Comparison of ENCODE assay signal across 8 cellular contexts in the genomic region with DNA sequence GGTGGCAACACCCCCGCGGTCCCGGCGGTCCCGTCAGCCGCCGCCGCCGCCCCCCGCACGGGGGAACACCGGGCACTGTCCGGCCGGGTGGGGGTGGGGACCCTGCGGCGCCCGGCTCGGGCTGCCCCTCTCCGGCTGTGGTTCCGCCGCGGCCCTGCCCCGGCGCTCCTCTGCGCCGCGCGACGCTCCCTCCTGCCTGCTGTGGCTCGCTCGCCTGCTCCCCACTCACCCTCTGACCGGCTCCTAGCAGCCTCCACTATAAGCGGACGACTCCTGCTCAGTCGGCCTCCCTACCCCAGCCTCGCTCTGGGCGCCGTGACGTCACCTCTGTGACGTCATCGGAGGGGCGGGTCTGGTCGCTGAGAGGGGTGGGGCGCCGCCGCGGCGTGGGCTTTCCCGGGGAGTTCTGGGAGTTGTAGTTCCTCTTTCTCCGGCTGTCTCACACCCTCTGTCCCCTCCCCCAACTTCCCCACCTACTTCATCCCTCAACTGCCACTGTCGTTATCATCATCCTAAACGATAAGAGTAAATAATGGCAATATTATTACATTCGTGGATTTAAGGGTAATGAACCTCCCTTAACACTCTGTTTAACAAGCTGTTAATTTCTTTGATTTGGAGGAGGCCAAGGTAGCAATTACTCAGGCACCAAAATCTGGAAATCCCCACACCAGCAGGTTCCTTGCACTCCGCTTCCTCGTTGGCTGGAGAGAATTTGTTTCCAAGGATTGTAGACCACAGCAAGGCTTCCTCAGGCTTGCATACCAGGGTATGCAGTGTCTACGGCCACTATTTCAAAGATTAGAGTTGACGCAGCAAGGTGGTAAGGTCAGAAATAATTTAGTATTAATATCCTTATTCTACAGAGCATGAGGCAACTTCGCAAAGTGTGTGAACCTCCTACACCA. TPM values are rescaled to one million over a fixed set of nuclear protein-coding genes. Genes with fewer than 3 reads are reported as not detected.
DNase-seq lines count a peak whose midpoint lies in the region; ATAC-seq, FAIRE-seq and TF ChIP-seq lines count a peak whose summit lies in the region.

A gene (minus strand): TSS at position 308 of the 908 bp plus-strand sequence. CDS start 405 bp downstream, outside the sequence.

- H4K20me1 ChIP-seq in H1 (replicated peaks in 1 of 2; ENCODE audit: control insufficient read depth in 1 of 2, insufficient read depth in 2 of 2, low read length in 2 of 2): peaks cover 2 to 3% of the 10 kb centered on the region in 2 experiments

- TF ChIP-seq RAD21 in H1 (IDR thresholded peaks at IDR 0.05 in 1 of 2, conservative IDR thresholded peaks at IDR 0.05 in 1 of 2; ENCODE audit: low read depth in 2 of 2, low read length in 2 of 2): no peak

- H3K4me3 ChIP-seq in CD4-positive, alpha-beta memory T cell (ENCODE audit: low read length in 2 of 2): peak within 1 kb of the TSS; percentile 53 to 85
- H3K4me3 ChIP-seq in H1 (ENCODE audit: extremely low read depth in 1 of 4, insufficient read depth in 2 of 4, low read depth in 3 of 4, low read length in 4 of 4) (peak within 1 kb of the TSS; percentile 70 to 94 (median 83)), mesendoderm (ENCODE audit: low read length) (peak within 1 kb of the TSS; percentile 94)

- H3K4me1 ChIP-seq in CD4-positive, alpha-beta memory T cell (ENCODE audit: insufficient read depth, low read length): peaks cover 42% of the 10 kb centered on the region
- peaks cover 0 to 4% (median 4%) of the 10 kb centered on the region in 4 experiments; a peak in 4 of 7 replicates for H3K4me1 ChIP-seq in H1 (replicated peaks in 1 of 4; ENCODE audit: control insufficient read depth in 3 of 4, insufficient read depth in 4 of 4, low read length in 3 of 4)
- peaks cover 4% of the 10 kb centered on the region for H3K4me1 ChIP-seq in mesendoderm (ENCODE audit: control insufficient read depth, low read depth, low read length)

- peaks cover 16% of the 10 kb centered on the region for H3K23me2 ChIP-seq in H1 (ENCODE audit: low read depth, low read length)

- H2BK5ac ChIP-seq in H1 (ENCODE audit: low read depth, low read length) (peak within 1 kb of the TSS; percentile 38; the same call in 1 of the 2 replicates), mesendoderm (ENCODE audit: low read length) (no peak within 1 kb of the TSS)

- H3K4me2 ChIP-seq in H1 (ENCODE audit: insufficient read depth in 1 of 2, low read depth in 2 of 2, low read length in 2 of 2) (peak within 1 kb of the TSS; percentile 93 to 96), mesendoderm (ENCODE audit: low read length) (peak within 1 kb of the TSS; percentile 84)

- H4K91ac ChIP-seq in H1 (replicated peaks; ENCODE audit: insufficient read length, low read length): no peak within 1 kb of the TSS

- H3K23ac ChIP-seq in H1 (ENCODE audit: insufficient read length) (no peak within 1 kb of the TSS), mesendoderm (ENCODE audit: low read length) (peak within 1 kb of the TSS; percentile 1)

- 16% methylated on average over 33 of the region's 58 CpGs; no CpG with 5 or more reads in 1 of the 2 experiments for WGBS in H1 (ENCODE audit: extremely low coverage in 1 of 2, insufficient coverage in 1 of 2, insufficient read length in 1 of 2, insufficient replicate concordance in 2 of 2, low coverage in 1 of 2, low lambda C conversion rate in 2 of 2, missing lambda C conversion rate in 1 of 2), 2 experiments
- WGBS in mesendoderm (ENCODE audit: extremely low coverage, insufficient coverage, low lambda C conversion rate): no CpG with 5 or more reads among the region's 58 CpGs

- H3K9me3 Mint-ChIP-seq in CD4-positive, alpha-beta memory T cell: peaks cover 0 to 6% (median 0%) of the 10 kb centered on the region in 8 donors

- intact Hi-C loops in CD4-positive, alpha-beta memory T cell (cut with micrococcal nuclease): loop anchor here (2.0 kb wide), 2 partner anchors 118 to 128 kb away; a partner anchor contains a TSS

- H3K36me3 Mint-ChIP-seq in CD4-positive, alpha-beta memory T cell: peaks cover 0 to 10% of the 10 kb centered on the region in 2 donors

- H3K18ac ChIP-seq in H1 (ENCODE audit: extremely low read depth, low read length): peak within 1 kb of the TSS; percentile 39; the same call in 1 of the 2 replicates
- H3K18ac ChIP-seq in mesendoderm (ENCODE audit: low read length): peak within 1 kb of the TSS; percentile 91

- H3K56ac ChIP-seq in H1 (replicated peaks; ENCODE audit: insufficient read length, low read depth, low read length) (no peak within 1 kb of the TSS), mesendoderm (ENCODE audit: low read length) (peak within 1 kb of the TSS; percentile 91)

- H3K4ac ChIP-seq in H1 (replicated peaks; ENCODE audit: insufficient read length, low read depth, low read length): no peak within 1 kb of the TSS
- no peak within 1 kb of the TSS for H3K4ac ChIP-seq in mesendoderm (ENCODE audit: low read depth, low read length)

- H3K9me3 ChIP-seq in CD4-positive, alpha-beta memory T cell (ENCODE audit: control insufficient read depth in 1 of 2, low read length in 2 of 2): no peaks in the 10 kb centered on the region
- no peaks in the 10 kb centered on the region for H3K9me3 ChIP-seq in H1 (ENCODE audit: insufficient read depth in 2 of 2, low read depth in 1 of 2, low read length in 1 of 2)

- no peak for FAIRE-seq in H1 (lab: Jason Lieb, UNC)

- POLR2A ChIA-PET in CD4-positive, alpha-beta memory T cell (lab: Charles Lee; ENCODE audit: partially characterized antibody): interaction anchor here (1.0 to 1.6 kb wide), 3 partner anchors 46 to 110 kb away, joined by 4 to 7 read pairs (median 4); no protein-coding TSS in a partner anchor
- POLR2A ChIA-PET in H1 (lab: Charles Lee; ENCODE audit: partially characterized antibody): interaction anchor here (0.9 to 1.5 kb wide), 2 partner anchors 10 to 106 kb away, joined by 3 to 5 read pairs; no protein-coding TSS in a partner anchor

- no peaks in the 10 kb centered on the region for H3K27me3 ChIP-seq in CD4-positive, alpha-beta memory T cell (ENCODE audit: insufficient read depth, low read length)
- H3K27me3 ChIP-seq in H1 (replicated peaks in 1 of 4; ENCODE audit: control insufficient read depth in 3 of 4, extremely low read depth in 1 of 4, insufficient read depth in 3 of 4, low read length in 3 of 4): no peaks in the 10 kb centered on the region
- no peaks in the 10 kb centered on the region for H3K27me3 ChIP-seq in mesendoderm (ENCODE audit: insufficient read depth, low read length, poor library complexity)

- H4K8ac ChIP-seq in H1 (ENCODE audit: extremely low read depth, insufficient read depth, low read length): peak within 1 kb of the TSS; percentile 64
- no peak within 1 kb of the TSS for H4K8ac ChIP-seq in mesendoderm (ENCODE audit: low read depth, low read length)

- peak within 1 kb of the TSS; percentile 34 for H4K5ac ChIP-seq in H1 (ENCODE audit: insufficient read length, low read depth, low read length)
- H4K5ac ChIP-seq in mesendoderm (ENCODE audit: low read length): no peak within 1 kb of the TSS

- peak; percentile 83 to 89 (median 86) for DNase-seq in CD4-positive, alpha-beta memory T cell
- peak; percentile 87 for DNase-seq in HT1080 (ENCODE audit: low read depth)
- DNase-seq in NOMO-1 treated with DMSO at 0.1 percent for 48 hours (lab: John Stamatoyannopoulos, UW; ENCODE audit: unreplicated experiment): peak; percentile 39
- DNase-seq in activated CD8-positive, alpha-beta memory T cell treated with anti-CD3 and anti-CD28 coated beads for 48 hours (ENCODE audit: low read depth in 2 of 3, low spot score in 2 of 3): peak; percentile 81 to 96 (median 91)
- peak; percentile 77 to 95 for DNase-seq in H1 (ENCODE audit: low read depth in 1 of 2, low spot score in 2 of 2)
- peak; percentile 95 for DNase-seq in mesendoderm
- peak; percentile 88 for DNase-seq in stimulated activated CD8-positive, alpha-beta memory T cell treated with anti-CD3 and anti-CD28 coated beads, Interleukin-12 subunit alpha, Interleukin-12 subunit beta, amount 100 ng/mL, for 4 hours (ENCODE audit: low read depth)

- H2AFZ ChIP-seq in H1 (ENCODE audit: low read length): peak within 1 kb of the TSS; percentile 78; the same call in 1 of the 2 replicates

- peak within 1 kb of the TSS in 6 of 7 donors; percentile 94 to 100 (median 100) for H3K27ac Mint-ChIP-seq in CD4-positive, alpha-beta memory T cell

- peak in 1 of 2 experiments; percentile 65; a peak in 2 of 3 replicates for TF ChIP-seq POLR2A in H1 (IDR thresholded peaks at IDR 0.05; ENCODE audit: control extremely low read depth in 1 of 2, low read depth in 2 of 2, low read length in 2 of 2)

- no peak within 1 kb of the TSS for H2BK15ac ChIP-seq in H1 (ENCODE audit: low read length)
- H2BK15ac ChIP-seq in mesendoderm (replicated peaks; ENCODE audit: low read depth): no peak within 1 kb of the TSS

- no peaks in the 10 kb centered on the region for H3K36me3 ChIP-seq in CD4-positive, alpha-beta memory T cell (ENCODE audit: insufficient read depth, low read length)
- H3K36me3 ChIP-seq in H1 (ENCODE audit: control insufficient read depth in 2 of 4, insufficient read depth in 4 of 4, low read length in 3 of 4) (no peaks in the 10 kb centered on the region), mesendoderm (ENCODE audit: control insufficient read depth, insufficient read depth, low read length) (no peaks in the 10 kb centered on the region)

- peak within 1 kb of the TSS; percentile 95 to 100 (median 99) for H3K4me3 Mint-ChIP-seq in CD4-positive, alpha-beta memory T cell

- CTCF ChIA-PET in CD4-positive, alpha-beta memory T cell (lab: Charles Lee; ENCODE audit: partially characterized antibody): no interaction called here
- CTCF ChIA-PET in H1 (lab: Charles Lee; ENCODE audit: partially characterized antibody): interaction anchor here (1.6 kb wide), 1 partner anchor 47 kb away, joined by 4 read pairs; no protein-coding TSS in a partner anchor

- H2AK5ac ChIP-seq in H1 (ENCODE audit: low read depth, low read length) (no peak within 1 kb of the TSS), mesendoderm (ENCODE audit: low read length) (no peak within 1 kb of the TSS)

- 0 out of 3 replicates have a peak, but pooled peaks of 1 of the 2 experiments have one; percentile 7 for TF ChIP-seq EP300 in H1 (IDR thresholded peaks at IDR 0.05; ENCODE audit: borderline replicate concordance in 1 of 2, low read depth in 2 of 2, low read length in 2 of 2)

- peak; percentile 55 for ATAC-seq in GM19467 (IDR thresholded peaks at IDR 0.05; ENCODE audit: unreplicated experiment)

- peak within 1 kb of the TSS; percentile 51; the same call in 1 of the 2 replicates for H2BK20ac ChIP-seq in H1 (ENCODE audit: low read length)

- H3K14ac ChIP-seq in H1 (ENCODE audit: insufficient read length): no peak within 1 kb of the TSS

- peak within 1 kb of the TSS; percentile 73 to 84 (median 75) for H3K9ac ChIP-seq in H1 (replicated peaks in 1 of 4; ENCODE audit: extremely low read depth in 1 of 4, low read depth in 3 of 4, low read length in 3 of 4)
- H3K9ac ChIP-seq in mesendoderm (ENCODE audit: low read length): peak within 1 kb of the TSS; percentile 84

- peaks cover 5 to 16% (median 7%) of the 10 kb centered on the region in 4 donors for H3K4me1 Mint-ChIP-seq in CD4-positive, alpha-beta memory T cell

- H2BK120ac ChIP-seq in H1 (replicated peaks; ENCODE audit: low read depth, low read length): no peak within 1 kb of the TSS
- peak within 1 kb of the TSS; percentile 18 for H2BK120ac ChIP-seq in mesendoderm (ENCODE audit: low read depth, low read length)

- TF ChIP-seq CTCF in H1 (IDR thresholded peaks at IDR 0.05; ENCODE audit: control extremely low read depth in 1 of 3, insufficient read depth in 1 of 3, low read depth in 1 of 3, low read length in 3 of 3): no peak

- H3K79me2 ChIP-seq in H1 (ENCODE audit: control insufficient read depth in 1 of 2, insufficient read depth in 2 of 2, low read length in 2 of 2) (peaks cover 13 to 43% of the 10 kb centered on the region in 2 experiments), mesendoderm (ENCODE audit: control insufficient read depth, insufficient read depth, low read length) (peaks cover 26% of the 10 kb centered on the region)

- H3K27ac ChIP-seq in CD4-positive, alpha-beta memory T cell (ENCODE audit: low read depth, low read length): peak within 1 kb of the TSS; percentile 96
- H3K27ac ChIP-seq in H1 (ENCODE audit: low read depth, low read length): peak within 1 kb of the TSS; percentile 61
- H3K27ac ChIP-seq in mesendoderm (ENCODE audit: low read depth, low read length): peak within 1 kb of the TSS; percentile 90

- H3K27me3 Mint-ChIP-seq in CD4-positive, alpha-beta memory T cell: peaks cover 0 to 2% of the 10 kb centered on the region in 2 donors

- H3K79me1 ChIP-seq in H1 (ENCODE audit: low read depth, low read length) (peaks cover 2% of the 10 kb centered on the region; the same call in 1 of the 2 replicates), mesendoderm (ENCODE audit: low read length) (peaks cover 2% of the 10 kb centered on the region)

- H2BK12ac ChIP-seq in H1 (ENCODE audit: low read depth, low read length): no peak within 1 kb of the TSS; the same call in 1 of the 2 replicates

RNA-seq across cellular contexts. Expression of the gene that starts here (rescaled TPM):
- 10 to 100 TPM; 42.6 to 43.8 TPM for total RNA-seq in CD4-positive, alpha-beta memory T cell
- 10 to 100 TPM; 45.8 to 56.6 TPM for polyA plus RNA-seq in CD4-positive, alpha-beta memory T cell
- total RNA-seq in HT1080 (2014; rRNA removed; shearing (Covaris generic)): 44.8 and 48.6 TPM in 2 replicates
- 67.6 and 82.2 TPM in 2 replicates for polyA plus RNA-seq in HT1080 (2015; cell fraction: cytosol; rRNA removed)
- polyA plus RNA-seq in HT1080 (2015; cell fraction: nucleus; rRNA removed): 62.6 and 73.9 TPM in 2 replicates
- 62.2 and 62.6 TPM in 2 replicates for total RNA-seq in H1 (2021; fragmentation: NEBNext Ultra II Directional; extraction: Animal tissue kit (Norgen Biotek cat#: 25700))
- polyA plus RNA-seq in H1 (2011; rRNA removed): 29.0 and 30.6 TPM in 2 replicates
- polyA plus RNA-seq in H1 (2011; cell fraction: cytosol; rRNA removed): 41.8 TPM
- 20.7 TPM for polyA plus RNA-seq in H1 (2011; cell fraction: nucleus; rRNA removed)
- 32.5 to 59.7 TPM (median 39.3 TPM) in 4 replicates for polyA plus RNA-seq in H1 (2012, experiment 1 of 2)
- 7.3 TPM for polyA plus RNA-seq in H1 (2012, experiment 2 of 2)
- polyA plus RNA-seq in H1 (2013, experiment 1 of 2): 43.4 TPM
- 48.3 TPM for polyA plus RNA-seq in H1 (2013, experiment 2 of 2)
- 49.8 and 56.0 TPM in 2 replicates for polyA minus RNA-seq in H1 (2011; rRNA and poly(A)+ RNA removed)
- 52.1 TPM for polyA minus RNA-seq in H1 (2011; cell fraction: cytosol; rRNA and poly(A)+ RNA removed)
- polyA minus RNA-seq in H1 (2011; cell fraction: nucleus; rRNA and poly(A)+ RNA removed): 34.3 TPM
- 54.7 TPM for polyA plus RNA-seq in mesendoderm (2013, experiment 1 of 2)
- 53.1 TPM for polyA plus RNA-seq in mesendoderm (2013, experiment 2 of 2)

Comparison
In these comparisons a context has a peak if more than half of its experiments do, and no peak if none do; other contexts are left out.
1. Peak in every context shown above with its lines: DNase-seq, ATAC-seq, H3K4me3 ChIP-seq and H3K27ac ChIP-seq.
2. DNase-seq: peak in every context shown above with its lines; median percentile 95 in mesendoderm; 91 in activated CD8-positive, alpha-beta memory T cell treated with anti-CD3 and anti-CD28 coated beads for 48 hours; 88 in stimulated activated CD8-positive, alpha-beta memory T cell treated with anti-CD3 and anti-CD28 coated beads, Interleukin-12 subunit alpha, Interleukin-12 subunit beta, amount 100 ng/mL, for 4 hours; 87 in HT1080; 86 in CD4-positive, alpha-beta memory T cell; 86 in H1; 39 in NOMO-1 treated with DMSO at 0.1 percent for 48 hours.